ENCODE assay signal across 13 cellular contexts in genomic region chr5:78718827-78719226, GRCh38.
DNase-seq lines count a peak whose midpoint lies in the region; ATAC-seq and TF ChIP-seq lines count a peak whose summit lies in the region.
"Had no signal": no experiment of that assay in that cellular context is flagged by ENCODE, and none has a peak within 500 bp of the region (broad histone marks: within the 10 kb centered on the region; RNA-seq: fewer than 3 reads in every experiment).

No MANE protein-coding gene starts in this region.

- no peaks in the 10 kb centered on the region for H3K36me3 ChIP-seq in HEK293 (ENCODE audit: control insufficient read depth in 2 of 2, insufficient read depth in 1 of 2, low read length in 2 of 2)
- peaks cover 10% of the 10 kb centered on the region; the same call in 1 of the 2 replicates for H3K36me3 ChIP-seq in OCI-LY7 (ENCODE audit: insufficient read depth, low read length)
- H3K36me3 ChIP-seq in endodermal cell (ENCODE audit: control insufficient read depth, insufficient read depth, low read length) = no peaks in the 10 kb centered on the region
- no peaks in the 10 kb centered on the region for H3K36me3 ChIP-seq in thymus (ENCODE audit: control insufficient read depth, insufficient read depth)
- H3K36me3 ChIP-seq: BE2C had no signal

- no peaks in the 10 kb centered on the region; the same call in 1 of the 2 replicates for H3K4me1 ChIP-seq in HEK293 (ENCODE audit: control insufficient read depth, insufficient read depth, low read length)
- peaks cover 79% of the 10 kb centered on the region for H3K4me1 ChIP-seq in OCI-LY7 (ENCODE audit: insufficient read depth, low read length, poor library complexity, severe bottlenecking)
- H3K4me1 ChIP-seq in endodermal cell (ENCODE audit: control insufficient read depth, insufficient read depth, low read length) = no peaks in the 10 kb centered on the region
- peaks cover 43% of the 10 kb centered on the region for H3K4me1 ChIP-seq in thymus (ENCODE audit: control insufficient read depth, insufficient read depth, low read length)
- H3K4me1 ChIP-seq: BE2C had no signal

- DNase-seq in OCI-LY7 (ENCODE audit: low spot score) (peak; percentile 28), endodermal cell (peak; percentile 45), SW 1271 (lab: John Stamatoyannopoulos, UW) (no peak)
- no peak for DNase-seq in activated naive CD8-positive, alpha-beta T cell treated with anti-CD3 and anti-CD28 coated beads for 36 hours
- DNase-seq: BE2C; CD4-positive, alpha-beta memory T cell; KBM-7; NCI-H187; NCI-H2171 treated with DMSO at 0.1 percent for 48 hours had no signal

- no peak overlapping the region for H3K27ac Mint-ChIP-seq in endodermal cell
- H3K27ac Mint-ChIP-seq in activated naive CD8-positive, alpha-beta T cell treated with anti-CD3 and anti-CD28 coated beads for 36 hours = no peak overlapping the region
- H3K27ac Mint-ChIP-seq: CD4-positive, alpha-beta memory T cell had no signal

- intact Hi-C loops in OCI-LY7 (cut with micrococcal nuclease; ENCODE audit: unreplicated experiment) = no loop called here

- no peak overlapping the region for H3K4me3 Mint-ChIP-seq in endodermal cell
- H3K4me3 Mint-ChIP-seq in activated naive CD8-positive, alpha-beta T cell treated with anti-CD3 and anti-CD28 coated beads for 36 hours = no peak overlapping the region
- H3K4me3 Mint-ChIP-seq: CD4-positive, alpha-beta memory T cell had no signal

- H4K20me1 ChIP-seq in OCI-LY7 (ENCODE audit: insufficient read depth, low read length) = no peaks in the 10 kb centered on the region

- H3K27me3 Mint-ChIP-seq in endodermal cell (ENCODE audit: insufficient read depth) = no peaks in the 10 kb centered on the region
- H3K27me3 Mint-ChIP-seq in activated naive CD8-positive, alpha-beta T cell treated with anti-CD3 and anti-CD28 coated beads for 36 hours = no peaks in the 10 kb centered on the region

- H3K27me3 ChIP-seq in endodermal cell (ENCODE audit: control insufficient read depth, insufficient read depth, low read length, poor library complexity, severe bottlenecking) (no peaks in the 10 kb centered on the region), thymus (ENCODE audit: control insufficient read depth, insufficient read depth) (no peaks in the 10 kb centered on the region)
- H3K27me3 ChIP-seq: BE2C had no signal

- no peaks in the 10 kb centered on the region for H3K9me2 ChIP-seq in OCI-LY7 (ENCODE audit: insufficient read depth, low read length)

- H3K36me3 Mint-ChIP-seq in endodermal cell (ENCODE audit: low read depth) = no peaks in the 10 kb centered on the region
- H3K36me3 Mint-ChIP-seq in activated naive CD8-positive, alpha-beta T cell treated with anti-CD3 and anti-CD28 coated beads for 36 hours = no peaks in the 10 kb centered on the region
- H3K36me3 Mint-ChIP-seq: CD4-positive, alpha-beta memory T cell had no signal

- no peak for ATAC-seq in GM18519 (IDR thresholded peaks at IDR 0.05; ENCODE audit: low FRiP score, unreplicated experiment)

- H3K4me1 Mint-ChIP-seq in endodermal cell = peaks cover 41% of the 10 kb centered on the region
- no peaks in the 10 kb centered on the region for H3K4me1 Mint-ChIP-seq in activated naive CD8-positive, alpha-beta T cell treated with anti-CD3 and anti-CD28 coated beads for 36 hours
- H3K4me1 Mint-ChIP-seq: CD4-positive, alpha-beta memory T cell had no signal

- BruUV-seq in OCI-LY7 (replicated peaks; lab: Mats Ljungman, UMichigan) = no TSS peak

- WGBS in endodermal cell (ENCODE audit: insufficient coverage in 1 of 2, insufficient read length in 1 of 2), 2 experiments = 100% methylated on average over 1 of the region's 1 CpG; no CpG with 5 or more reads in 1 of the 2 experiments
- 88% methylated on average over 1 of the region's 1 CpG for WGBS in thymus

- H3K9me3 ChIP-seq in HEK293 (ENCODE audit: control insufficient read depth, insufficient read depth, low read depth, low read length) (no peaks in the 10 kb centered on the region), OCI-LY7 (ENCODE audit: low read length) (no peaks in the 10 kb centered on the region), endodermal cell (ENCODE audit: control insufficient read depth, low read length) (no peaks in the 10 kb centered on the region), thymus (ENCODE audit: control insufficient read depth) (no peaks in the 10 kb centered on the region)
- H3K9me3 ChIP-seq: BE2C had no signal

- H3K4me2 ChIP-seq in OCI-LY7 (ENCODE audit: low read length) = peak overlapping the region; percentile 85

- H3K27ac ChIP-seq in HEK293 (ENCODE audit: extremely low read depth, low read depth, low read length) (no peak overlapping the region), OCI-LY7 (ENCODE audit: low read depth, low read length, poor library complexity, severe bottlenecking) (peak overlapping the region; percentile 99), endodermal cell (ENCODE audit: low read depth, low read length) (no peak overlapping the region), thymus (ENCODE audit: low read depth) (peak overlapping the region; percentile 80)
- H3K27ac ChIP-seq: RWPE1 had no signal

- H3K4me3 ChIP-seq in HEK293 (ENCODE audit: low read depth, low read length) = no peak overlapping the region
- H3K4me3 ChIP-seq in OCI-LY7 (ENCODE audit: low read depth, low read length, poor library complexity, severe bottlenecking) = peak overlapping the region; percentile 71
- H3K4me3 ChIP-seq in endodermal cell (ENCODE audit: low read length) = no peak overlapping the region
- no peak overlapping the region for H3K4me3 ChIP-seq in thymus (ENCODE audit: low read length)

- H3K9me3 Mint-ChIP-seq in endodermal cell = peaks cover 3% of the 10 kb centered on the region
- no peaks in the 10 kb centered on the region for H3K9me3 Mint-ChIP-seq in activated naive CD8-positive, alpha-beta T cell treated with anti-CD3 and anti-CD28 coated beads for 36 hours

- no peak overlapping the region for H3K9ac ChIP-seq in endodermal cell (ENCODE audit: extremely low read depth, low read length, poor library complexity, severe bottlenecking)

- CTCF ChIA-PET in HEK293 (lab: Yijun Ruan, JAX) = no interaction called here
- CTCF ChIA-PET in OCI-LY7 (lab: Charles Lee; ENCODE audit: unreplicated experiment) = no interaction called here

- TF ChIP-seq CTCF in HEK293 (tag by site-specific recombination; IDR thresholded peaks at IDR 0.05) = no peak
- TF ChIP-seq CTCF in OCI-LY7 (conservative IDR thresholded peaks at IDR 0.05; ENCODE audit: low read length) = no peak
- TF ChIP-seq CTCF in endodermal cell (conservative IDR thresholded peaks at IDR 0.05) = no peak

- peaks cover 44% of the 10 kb centered on the region; the same call in 1 of the 2 replicates for H3K79me2 ChIP-seq in OCI-LY7 (ENCODE audit: insufficient read depth, low read depth, low read length)

- POLR2A ChIA-PET in HEK293 (lab: Yijun Ruan, JAX) (no interaction called here), OCI-LY7 (lab: Charles Lee) (interaction anchor here (0.7 to 4.8 kb wide), 12 partner anchors 10 to 820 kb away, joined by 3 to 60 read pairs (median 3); no protein-coding TSS in a partner anchor)

- no peak overlapping the region; the same call in 1 of the 2 replicates for H2AFZ ChIP-seq in OCI-LY7 (ENCODE audit: low read length)

TF ChIP-seq in HEK293, 187 proteins besides CTCF, POLR2A, EP300 and RAD21:
- TF ChIP-seq ZNF155 (tag by site-specific recombination; IDR thresholded peaks at IDR 0.05) (no peak), ZIC2 (tag by site-specific recombination; IDR thresholded peaks at IDR 0.05) (peak; percentile 85)

Comparison
In these comparisons a context has a peak if more than half of its experiments do, and no peak if none do; other contexts are left out.
1. H3K27ac ChIP-seq: peak in OCI-LY7 (single experiment) and thymus (single experiment); none in HEK293 (single experiment) and endodermal cell (single experiment).
2. DNase-seq: peak in OCI-LY7 (single experiment) and endodermal cell (single experiment); none in SW 1271 (0 of 2) and activated naive CD8-positive, alpha-beta T cell treated with anti-CD3 and anti-CD28 coated beads for 36 hours (single experiment).